In genomic region chr16:58000706-58001676, GRCh38 we compare ENCODE assay signal across 1 cellular context.
TF ChIP-seq lines count a peak whose summit lies in the region.

A gene with protein sequence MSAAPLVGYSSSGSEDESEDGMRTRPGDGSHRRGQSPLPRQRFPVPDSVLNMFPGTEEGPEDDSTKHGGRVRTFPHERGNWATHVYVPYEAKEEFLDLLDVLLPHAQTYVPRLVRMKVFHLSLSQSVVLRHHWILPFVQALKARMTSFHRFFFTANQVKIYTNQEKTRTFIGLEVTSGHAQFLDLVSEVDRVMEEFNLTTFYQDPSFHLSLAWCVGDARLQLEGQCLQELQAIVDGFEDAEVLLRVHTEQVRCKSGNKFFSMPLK (plus strand): TSS chr16:58001407. CDS start chr16:58001484, 77 bp downstream.

TF ChIP-seq in K562, 482 proteins besides CTCF, POLR2A, EP300 and RAD21 (continued from another document and continues in another):
- TF ChIP-seq RREB1 (CRISPR knock-in tag; IDR thresholded peaks at IDR 0.05) (no peak), ZBTB5 (IDR thresholded peaks at IDR 0.05) (no peak), FIP1L1 (IDR thresholded peaks at IDR 0.05; ENCODE audit: low read depth, low read length, poor library complexity, severe bottlenecking) (peak; percentile 68), YY1 (IDR thresholded peaks at IDR 0.05; ENCODE audit: borderline replicate concordance in 1 of 3, control insufficient read depth in 1 of 3, extremely low read depth in 1 of 3, insufficient read depth in 3 of 3, insufficient read length in 1 of 3, insufficient replicate concordance in 2 of 3, low read depth in 1 of 3, low read length in 2 of 3) (peak in 2 of 3 experiments; percentile 15 to 42), SRSF3 (IDR thresholded peaks at IDR 0.05; ENCODE audit: insufficient read depth, low read length) (no peak), STAG1 (CRISPR knock-in tag; IDR thresholded peaks at IDR 0.05; ENCODE audit: borderline replicate concordance) (peak; percentile 54; the same call in 1 of the 2 replicates), CREBBP (IDR thresholded peaks at IDR 0.05; ENCODE audit: low read depth, low read length) (no peak), GABPB1 (CRISPR knock-in tag; IDR thresholded peaks at IDR 0.05) (peak; percentile 82), ZFP36 (IDR thresholded peaks at IDR 0.05; ENCODE audit: low read depth, low read length, partially characterized antibody) (peak; percentile 44), PHF21A (IDR thresholded peaks at IDR 0.05; ENCODE audit: borderline replicate concordance, low read depth) (no peak), USF1 (CRISPR knock-in tag; IDR thresholded peaks at IDR 0.05) (0 out of 2 replicates have a peak, but pooled peaks have one; percentile 42), UBTF (IDR thresholded peaks at IDR 0.05; ENCODE audit: borderline replicate concordance in 1 of 2, low read depth in 2 of 2, low read length in 2 of 2) (peak in 1 of 2 experiments; percentile 6; a peak in 1 of 4 replicates), TAF1 (IDR thresholded peaks at IDR 0.05; ENCODE audit: control insufficient read depth, extremely low read depth, insufficient read depth, low read length, severe bottlenecking) (peak; percentile 67), PHF8 (IDR thresholded peaks at IDR 0.05; ENCODE audit: borderline replicate concordance, low read length) (peak; percentile 87; the same call in 1 of the 2 replicates), NFIC (IDR thresholded peaks at IDR 0.05) (peak; percentile 47; the same call in 1 of the 2 replicates), ETV5 (CRISPR knock-in tag; IDR thresholded peaks at IDR 0.05; ENCODE audit: low read depth) (peak; percentile 57; the same call in 1 of the 2 replicates), GTF2B (IDR thresholded peaks at IDR 0.05; ENCODE audit: extremely low read depth, insufficient read length) (no peak)
- TF ChIP-seq, protein P1, sequence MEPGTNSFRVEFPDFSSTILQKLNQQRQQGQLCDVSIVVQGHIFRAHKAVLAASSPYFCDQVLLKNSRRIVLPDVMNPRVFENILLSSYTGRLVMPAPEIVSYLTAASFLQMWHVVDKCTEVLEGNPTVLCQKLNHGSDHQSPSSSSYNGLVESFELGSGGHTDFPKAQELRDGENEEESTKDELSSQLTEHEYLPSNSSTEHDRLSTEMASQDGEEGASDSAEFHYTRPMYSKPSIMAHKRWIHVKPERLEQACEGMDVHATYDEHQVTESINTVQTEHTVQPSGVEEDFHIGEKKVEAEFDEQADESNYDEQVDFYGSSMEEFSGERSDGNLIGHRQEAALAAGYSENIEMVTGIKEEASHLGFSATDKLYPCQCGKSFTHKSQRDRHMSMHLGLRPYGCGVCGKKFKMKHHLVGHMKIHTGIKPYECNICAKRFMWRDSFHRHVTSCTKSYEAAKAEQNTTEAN (CRISPR knock-in tag; IDR thresholded peaks at IDR 0.05), result no peak
- TF ChIP-seq, protein P2, sequence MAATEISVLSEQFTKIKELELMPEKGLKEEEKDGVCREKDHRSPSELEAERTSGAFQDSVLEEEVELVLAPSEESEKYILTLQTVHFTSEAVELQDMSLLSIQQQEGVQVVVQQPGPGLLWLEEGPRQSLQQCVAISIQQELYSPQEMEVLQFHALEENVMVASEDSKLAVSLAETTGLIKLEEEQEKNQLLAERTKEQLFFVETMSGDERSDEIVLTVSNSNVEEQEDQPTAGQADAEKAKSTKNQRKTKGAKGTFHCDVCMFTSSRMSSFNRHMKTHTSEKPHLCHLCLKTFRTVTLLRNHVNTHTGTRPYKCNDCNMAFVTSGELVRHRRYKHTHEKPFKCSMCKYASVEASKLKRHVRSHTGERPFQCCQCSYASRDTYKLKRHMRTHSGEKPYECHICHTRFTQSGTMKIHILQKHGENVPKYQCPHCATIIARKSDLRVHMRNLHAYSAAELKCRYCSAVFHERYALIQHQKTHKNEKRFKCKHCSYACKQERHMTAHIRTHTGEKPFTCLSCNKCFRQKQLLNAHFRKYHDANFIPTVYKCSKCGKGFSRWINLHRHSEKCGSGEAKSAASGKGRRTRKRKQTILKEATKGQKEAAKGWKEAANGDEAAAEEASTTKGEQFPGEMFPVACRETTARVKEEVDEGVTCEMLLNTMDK (IDR thresholded peaks at IDR 0.05; ENCODE audit: borderline replicate concordance, insufficient read depth, low read depth, low read length, poor library complexity, severe bottlenecking), result peak; percentile 97
- TF ChIP-seq, protein P3, sequence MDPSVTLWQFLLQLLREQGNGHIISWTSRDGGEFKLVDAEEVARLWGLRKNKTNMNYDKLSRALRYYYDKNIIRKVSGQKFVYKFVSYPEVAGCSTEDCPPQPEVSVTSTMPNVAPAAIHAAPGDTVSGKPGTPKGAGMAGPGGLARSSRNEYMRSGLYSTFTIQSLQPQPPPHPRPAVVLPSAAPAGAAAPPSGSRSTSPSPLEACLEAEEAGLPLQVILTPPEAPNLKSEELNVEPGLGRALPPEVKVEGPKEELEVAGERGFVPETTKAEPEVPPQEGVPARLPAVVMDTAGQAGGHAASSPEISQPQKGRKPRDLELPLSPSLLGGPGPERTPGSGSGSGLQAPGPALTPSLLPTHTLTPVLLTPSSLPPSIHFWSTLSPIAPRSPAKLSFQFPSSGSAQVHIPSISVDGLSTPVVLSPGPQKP (CRISPR knock-in tag; IDR thresholded peaks at IDR 0.05), result no peak
- TF ChIP-seq, protein P4, sequence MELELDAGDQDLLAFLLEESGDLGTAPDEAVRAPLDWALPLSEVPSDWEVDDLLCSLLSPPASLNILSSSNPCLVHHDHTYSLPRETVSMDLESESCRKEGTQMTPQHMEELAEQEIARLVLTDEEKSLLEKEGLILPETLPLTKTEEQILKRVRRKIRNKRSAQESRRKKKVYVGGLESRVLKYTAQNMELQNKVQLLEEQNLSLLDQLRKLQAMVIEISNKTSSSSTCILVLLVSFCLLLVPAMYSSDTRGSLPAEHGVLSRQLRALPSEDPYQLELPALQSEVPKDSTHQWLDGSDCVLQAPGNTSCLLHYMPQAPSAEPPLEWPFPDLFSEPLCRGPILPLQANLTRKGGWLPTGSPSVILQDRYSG (tag; conservative IDR thresholded peaks at IDR 0.05; ENCODE audit: low read depth), result no peak
- TF ChIP-seq, protein P5, sequence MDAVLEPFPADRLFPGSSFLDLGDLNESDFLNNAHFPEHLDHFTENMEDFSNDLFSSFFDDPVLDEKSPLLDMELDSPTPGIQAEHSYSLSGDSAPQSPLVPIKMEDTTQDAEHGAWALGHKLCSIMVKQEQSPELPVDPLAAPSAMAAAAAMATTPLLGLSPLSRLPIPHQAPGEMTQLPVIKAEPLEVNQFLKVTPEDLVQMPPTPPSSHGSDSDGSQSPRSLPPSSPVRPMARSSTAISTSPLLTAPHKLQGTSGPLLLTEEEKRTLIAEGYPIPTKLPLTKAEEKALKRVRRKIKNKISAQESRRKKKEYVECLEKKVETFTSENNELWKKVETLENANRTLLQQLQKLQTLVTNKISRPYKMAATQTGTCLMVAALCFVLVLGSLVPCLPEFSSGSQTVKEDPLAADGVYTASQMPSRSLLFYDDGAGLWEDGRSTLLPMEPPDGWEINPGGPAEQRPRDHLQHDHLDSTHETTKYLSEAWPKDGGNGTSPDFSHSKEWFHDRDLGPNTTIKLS (IDR thresholded peaks at IDR 0.05; ENCODE audit: borderline replicate concordance, low read depth), result 0 out of 2 replicates have a peak, but pooled peaks have one; percentile 31
- TF ChIP-seq, protein P6, sequence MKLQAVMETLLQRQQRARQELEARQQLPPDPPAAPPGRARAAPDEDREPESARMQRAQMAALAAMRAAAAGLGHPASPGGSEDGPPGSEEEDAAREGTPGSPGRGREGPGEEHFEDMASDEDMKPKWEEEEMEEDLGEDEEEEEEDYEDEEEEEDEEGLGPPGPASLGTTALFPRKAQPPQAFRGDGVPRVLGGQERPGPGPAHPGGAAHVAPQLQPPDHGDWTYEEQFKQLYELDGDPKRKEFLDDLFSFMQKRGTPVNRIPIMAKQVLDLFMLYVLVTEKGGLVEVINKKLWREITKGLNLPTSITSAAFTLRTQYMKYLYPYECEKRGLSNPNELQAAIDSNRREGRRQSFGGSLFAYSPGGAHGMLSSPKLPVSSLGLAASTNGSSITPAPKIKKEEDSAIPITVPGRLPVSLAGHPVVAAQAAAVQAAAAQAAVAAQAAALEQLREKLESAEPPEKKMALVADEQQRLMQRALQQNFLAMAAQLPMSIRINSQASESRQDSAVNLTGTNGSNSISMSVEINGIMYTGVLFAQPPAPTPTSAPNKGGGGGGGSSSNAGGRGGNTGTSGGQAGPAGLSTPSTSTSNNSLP (IDR thresholded peaks at IDR 0.05; ENCODE audit: borderline replicate concordance, low read depth, low read length), result no peak
- TF ChIP-seq, protein P7, sequence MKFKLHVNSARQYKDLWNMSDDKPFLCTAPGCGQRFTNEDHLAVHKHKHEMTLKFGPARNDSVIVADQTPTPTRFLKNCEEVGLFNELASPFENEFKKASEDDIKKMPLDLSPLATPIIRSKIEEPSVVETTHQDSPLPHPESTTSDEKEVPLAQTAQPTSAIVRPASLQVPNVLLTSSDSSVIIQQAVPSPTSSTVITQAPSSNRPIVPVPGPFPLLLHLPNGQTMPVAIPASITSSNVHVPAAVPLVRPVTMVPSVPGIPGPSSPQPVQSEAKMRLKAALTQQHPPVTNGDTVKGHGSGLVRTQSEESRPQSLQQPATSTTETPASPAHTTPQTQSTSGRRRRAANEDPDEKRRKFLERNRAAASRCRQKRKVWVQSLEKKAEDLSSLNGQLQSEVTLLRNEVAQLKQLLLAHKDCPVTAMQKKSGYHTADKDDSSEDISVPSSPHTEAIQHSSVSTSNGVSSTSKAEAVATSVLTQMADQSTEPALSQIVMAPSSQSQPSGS (CRISPR knock-in tag; IDR thresholded peaks at IDR 0.05), result 0 out of 2 replicates have a peak, but pooled peaks have one; percentile 13
